ENCODE assay signal across 8 cellular contexts in the genomic region with DNA sequence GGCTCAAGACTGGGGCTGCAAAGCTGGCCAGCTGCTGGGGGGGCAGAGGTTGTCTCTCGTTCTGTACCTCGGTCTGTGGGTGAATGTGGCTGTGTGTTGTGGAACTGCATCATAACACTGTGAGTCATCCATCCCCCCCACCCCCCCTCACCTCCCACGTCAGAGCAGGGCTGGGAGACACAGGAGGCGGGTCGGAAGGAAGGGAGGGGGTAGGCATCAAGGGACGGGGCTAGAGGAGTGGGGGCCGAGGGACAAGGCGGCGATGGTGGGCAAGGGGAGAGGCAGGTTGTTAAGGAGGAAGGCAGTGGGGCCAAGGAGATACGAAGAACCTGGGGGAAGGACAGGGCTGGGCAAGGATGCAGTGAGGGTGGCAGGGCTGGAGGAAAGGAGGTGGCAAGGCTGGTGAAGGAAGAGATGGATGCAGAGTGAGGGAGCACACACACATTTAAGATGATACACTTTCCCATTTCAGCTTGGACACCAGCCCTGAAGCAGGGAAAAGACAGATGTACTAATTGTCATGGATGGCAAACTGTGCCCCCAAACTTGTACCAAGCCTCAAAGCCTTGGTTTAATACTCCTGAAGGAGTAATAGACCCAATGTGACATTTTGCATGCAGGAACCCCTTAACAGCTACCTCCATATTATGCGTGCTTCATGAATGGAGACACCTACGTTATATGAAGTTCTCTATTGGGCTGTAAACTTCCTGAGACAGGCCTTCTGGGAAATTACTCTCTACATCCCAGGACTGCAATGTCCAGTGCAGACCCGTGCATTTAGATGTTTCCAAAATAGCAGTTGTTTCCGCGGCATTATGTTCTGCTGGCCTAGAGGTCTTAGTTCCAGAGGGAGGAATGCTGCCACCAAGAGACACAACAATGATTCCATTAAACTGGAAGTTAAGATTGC. TPM values are rescaled to one million over a fixed set of nuclear protein-coding genes. Genes with fewer than 3 reads are reported as not detected.
A peak's percentile ranks its signal among the peaks of the same experiment; 100 is the strongest.
DNase-seq lines count a peak whose midpoint lies in the region; ATAC-seq and TF ChIP-seq lines count a peak whose summit lies in the region.

TSS of gene YPEL4 (minus strand) at position 87 of the 913 bp plus-strand sequence. CDS start 2,805 bp downstream, outside the sequence.

- H3K27ac ChIP-seq in BLaER1 treated with 17β-estradiol and CSF1 and Interleukin-3, amounts not matched to agents 10 nM and 100 nM: no peak within 1 kb of the TSS
- H3K27ac ChIP-seq in HUES6 (ENCODE audit: low read depth, low read length): no peak within 1 kb of the TSS
- peak within 1 kb of the TSS; percentile 84 for H3K27ac ChIP-seq in caudate nucleus (ENCODE audit: low read depth, low read length)

- POLR2A ChIA-PET in WTC11 (lab: Charles Lee): interaction anchor here (1.5 to 4.2 kb wide), 4 partner anchors 10 to 82 kb away, joined by 3 to 47 read pairs (median 20); partner anchors contain the start of gene UBE2L6

- H3K36me3 Mint-ChIP-seq in WTC11: no peaks in the 10 kb centered on the region
- H3K36me3 Mint-ChIP-seq in immature natural killer cell: no peaks in the 10 kb centered on the region

- H3K9me3 Mint-ChIP-seq in WTC11: no peaks in the 10 kb centered on the region
- no peaks in the 10 kb centered on the region for H3K9me3 Mint-ChIP-seq in immature natural killer cell

- peak within 1 kb of the TSS; percentile 18; the same call in 1 of the 2 replicates for H3K27ac Mint-ChIP-seq in WTC11
- H3K27ac Mint-ChIP-seq in immature natural killer cell: peak within 1 kb of the TSS; percentile 61 to 98 (median 94)

- peaks cover 50 to 72% (median 61%) of the 10 kb centered on the region in 10 experiments for H3K4me1 ChIP-seq in BLaER1 treated with 17β-estradiol and CSF1 and Interleukin-3, amounts not matched to agents 10 nM and 100 nM
- H3K4me1 ChIP-seq in HUES6 (ENCODE audit: control insufficient read depth, insufficient read depth, low read length): peaks cover 52% of the 10 kb centered on the region

- peak within 1 kb of the TSS; percentile 65 to 99 (median 88) for H3K4me2 ChIP-seq in BLaER1 treated with 17β-estradiol and CSF1 and Interleukin-3, amounts not matched to agents 10 nM and 100 nM

- ATAC-seq in WTC11: peak; percentile 6
- ATAC-seq in GM21528 (IDR thresholded peaks at IDR 0.05; ENCODE audit: low FRiP score, unreplicated experiment): no peak

- H3K4me3 ChIP-seq in BLaER1 treated with 17β-estradiol and CSF1 and Interleukin-3, amounts not matched to agents 10 nM and 100 nM: peak within 1 kb of the TSS; percentile 14 to 67 (median 53); a peak in 16 of 20 replicates
- H3K4me3 ChIP-seq in HUES6 (ENCODE audit: low read depth, low read length): peak within 1 kb of the TSS; percentile 50

- H3K9ac ChIP-seq in BLaER1 treated with 17β-estradiol and CSF1 and Interleukin-3, amounts not matched to agents 10 nM and 100 nM: peak within 1 kb of the TSS in 7 of 11 experiments; percentile 24 to 58 (median 40); a peak in 9 of 22 replicates
- peak within 1 kb of the TSS; percentile 65 for H3K9ac ChIP-seq in HUES6 (ENCODE audit: low read length)

- peaks cover 0 to 44% (median 40%) of the 10 kb centered on the region in 11 experiments; a peak in 18 of 22 replicates for H4K20me1 ChIP-seq in BLaER1 treated with 17β-estradiol and CSF1 and Interleukin-3, amounts not matched to agents 10 nM and 100 nM

- DNase-seq in WTC11 (ENCODE audit: low spot score): peak; percentile 45
- DNase-seq in caudate nucleus (lab: John Stamatoyannopoulos, UW): peak in 59 of 61 donors; percentile 30 to 93 (median 80)
- DNase-seq in immature natural killer cell: peak; percentile 77 to 81 (median 80)
- DNase-seq in stimulated activated CD4-positive, alpha-beta T cell treated with anti-CD3 and anti-CD28 coated beads, Interleukin-15, amount 100 ng/mL, for 24 hours: peak; percentile 60
- no peak for DNase-seq in NCI-H1048 (lab: John Stamatoyannopoulos, UW)

- CTCF ChIA-PET in WTC11 (lab: Charles Lee): interaction anchor here (2.8 kb wide), 1 partner anchor 82 kb away, joined by 17 read pairs; the partner anchor contains the start of gene UBE2L6

- TF ChIP-seq CTCF in WTC11 (IDR thresholded peaks at IDR 0.05): no peak

- peak within 1 kb of the TSS; percentile 80 for H3K4me3 Mint-ChIP-seq in WTC11
- peak within 1 kb of the TSS; percentile 74 to 88 (median 84) for H3K4me3 Mint-ChIP-seq in immature natural killer cell

- H3K27me3 Mint-ChIP-seq in WTC11 (ENCODE audit: low read depth): peaks cover 62% of the 10 kb centered on the region
- peaks cover 25 to 34% (median 26%) of the 10 kb centered on the region in 3 donors for H3K27me3 Mint-ChIP-seq in immature natural killer cell (ENCODE audit: low read depth in 3 of 3)

- no peaks in the 10 kb centered on the region for H3K9me3 ChIP-seq in BLaER1 treated with 17β-estradiol and CSF1 and Interleukin-3, amounts not matched to agents 10 nM and 100 nM (replicated peaks in 1 of 11)
- H3K9me3 ChIP-seq in HUES6 (ENCODE audit: control insufficient read depth, insufficient read depth, low read depth, low read length): no peaks in the 10 kb centered on the region

- no peaks in the 10 kb centered on the region for H3K36me3 ChIP-seq in BLaER1 treated with 17β-estradiol and CSF1 and Interleukin-3, amounts not matched to agents 10 nM and 100 nM
- H3K36me3 ChIP-seq in HUES6 (ENCODE audit: control insufficient read depth, insufficient read depth, low read length): no peaks in the 10 kb centered on the region

- peaks cover 44 to 68% (median 64%) of the 10 kb centered on the region in 11 experiments for H3K27me3 ChIP-seq in BLaER1 treated with 17β-estradiol and CSF1 and Interleukin-3, amounts not matched to agents 10 nM and 100 nM
- no peaks in the 10 kb centered on the region for H3K27me3 ChIP-seq in HUES6 (ENCODE audit: control insufficient read depth, insufficient read depth, low read length)

- peaks cover 73% of the 10 kb centered on the region for H3K4me1 Mint-ChIP-seq in WTC11
- H3K4me1 Mint-ChIP-seq in immature natural killer cell: peaks cover 44 to 55% of the 10 kb centered on the region in 2 donors

TF ChIP-seq in WTC11, 78 proteins besides CTCF, POLR2A, EP300 and RAD21 (continues in another document):
- TF ChIP-seq GTF2I (CRISPR knock-in tag; conservative IDR thresholded peaks at IDR 0.05) (no peak), E2F4 (CRISPR knock-in tag; IDR thresholded peaks at IDR 0.05; ENCODE audit: borderline replicate concordance, low read depth) (no peak), MXD4 (CRISPR knock-in tag; IDR thresholded peaks at IDR 0.05; ENCODE audit: borderline replicate concordance) (no peak), ZNF416 (CRISPR knock-in tag; IDR thresholded peaks at IDR 0.05) (peak; percentile 99), MYBL2 (CRISPR knock-in tag; IDR thresholded peaks at IDR 0.05) (no peak), NFATC4 (CRISPR knock-in tag; IDR thresholded peaks at IDR 0.05) (peak; percentile 98), EMX1 (CRISPR knock-in tag; IDR thresholded peaks at IDR 0.05) (peak; percentile 92), GRHL2 (CRISPR knock-in tag; IDR thresholded peaks at IDR 0.05; ENCODE audit: insufficient replicate concordance, severe bottlenecking) (no peak), USF1 (CRISPR knock-in tag; IDR thresholded peaks at IDR 0.05) (no peak)
- TF ChIP-seq, protein P1, sequence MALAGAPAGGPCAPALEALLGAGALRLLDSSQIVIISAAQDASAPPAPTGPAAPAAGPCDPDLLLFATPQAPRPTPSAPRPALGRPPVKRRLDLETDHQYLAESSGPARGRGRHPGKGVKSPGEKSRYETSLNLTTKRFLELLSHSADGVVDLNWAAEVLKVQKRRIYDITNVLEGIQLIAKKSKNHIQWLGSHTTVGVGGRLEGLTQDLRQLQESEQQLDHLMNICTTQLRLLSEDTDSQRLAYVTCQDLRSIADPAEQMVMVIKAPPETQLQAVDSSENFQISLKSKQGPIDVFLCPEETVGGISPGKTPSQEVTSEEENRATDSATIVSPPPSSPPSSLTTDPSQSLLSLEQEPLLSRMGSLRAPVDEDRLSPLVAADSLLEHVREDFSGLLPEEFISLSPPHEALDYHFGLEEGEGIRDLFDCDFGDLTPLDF (CRISPR knock-in tag; IDR thresholded peaks at IDR 0.05): no peak
- TF ChIP-seq, protein P2, sequence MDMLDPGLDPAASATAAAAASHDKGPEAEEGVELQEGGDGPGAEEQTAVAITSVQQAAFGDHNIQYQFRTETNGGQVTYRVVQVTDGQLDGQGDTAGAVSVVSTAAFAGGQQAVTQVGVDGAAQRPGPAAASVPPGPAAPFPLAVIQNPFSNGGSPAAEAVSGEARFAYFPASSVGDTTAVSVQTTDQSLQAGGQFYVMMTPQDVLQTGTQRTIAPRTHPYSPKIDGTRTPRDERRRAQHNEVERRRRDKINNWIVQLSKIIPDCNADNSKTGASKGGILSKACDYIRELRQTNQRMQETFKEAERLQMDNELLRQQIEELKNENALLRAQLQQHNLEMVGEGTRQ (CRISPR knock-in tag; IDR thresholded peaks at IDR 0.05): no peak

RNA-seq across cellular contexts. Expression of gene YPEL4, which starts in this region (rescaled TPM):
- 0.15 to 0.30 TPM in 2 of 3 replicates, not detected in the other for total RNA-seq in WTC11 (2021)
- under 1 TPM in 1 of 3 donors, not detected in 2; 0.09 TPM for polyA plus RNA-seq in immature natural killer cell

Comparison
In these comparisons a context has a peak if more than half of its experiments do, and no peak if none do; other contexts are left out.
1. Peak in DNase-seq and ATAC-seq in WTC11; RNA of the gene not detected or under 1 TPM.
2. Peak in DNase-seq in immature natural killer cell; RNA of the gene not detected or under 1 TPM.